9 cellular contexts compared by ENCODE assay signal in genomic region chr16:25012525-25012991, GRCh38. TPM values are rescaled to one million over a fixed set of nuclear protein-coding genes. Genes with fewer than 3 reads are reported as not detected.
DNase-seq lines count a peak whose midpoint lies in the region; ATAC-seq, FAIRE-seq and TF ChIP-seq lines count a peak whose summit lies in the region.
"Had no signal": no experiment of that assay in that cellular context is flagged by ENCODE, and none has a peak within 500 bp of the region (broad histone marks: within the 10 kb centered on the region; RNA-seq: fewer than 3 reads in every experiment).

No MANE protein-coding gene starts in this region.

- H3K9me3 ChIP-seq in BLaER1 treated with 17β-estradiol and CSF1 and Interleukin-3, amounts not matched to agents 10 nM and 100 nM (replicated peaks in 1 of 11): no peaks in the 10 kb centered on the region

- peak overlapping the region; percentile 75 to 96 (median 87) for H3K4me2 ChIP-seq in BLaER1 treated with 17β-estradiol and CSF1 and Interleukin-3, amounts not matched to agents 10 nM and 100 nM

- H3K4me1 ChIP-seq in BLaER1 treated with 17β-estradiol and CSF1 and Interleukin-3, amounts not matched to agents 10 nM and 100 nM: peaks cover 76 to 84% (median 81%) of the 10 kb centered on the region in 10 experiments

- H3K9ac ChIP-seq in BLaER1 treated with 17β-estradiol and CSF1 and Interleukin-3, amounts not matched to agents 10 nM and 100 nM: peak overlapping the region in 9 of 11 experiments; percentile 92 to 97 (median 94); a peak in 11 of 22 replicates

- FAIRE-seq in GM19239 (lab: Jason Lieb, UNC): no peak

- no peak for TF ChIP-seq CTCF in brain microvascular endothelial cell (IDR thresholded peaks at IDR 0.05; ENCODE audit: low read depth, low read length, missing control alignments)

- H3K4me1 Mint-ChIP-seq in natural killer cell treated with Interleukin-12 subunit alpha and Interleukin-12 subunit beta and Interleukin-15 and Interleukin-18, amount 100 ng/mL, for 72 hours (ENCODE audit: low read depth in 2 of 2): peaks cover 59 to 62% of the 10 kb centered on the region in 2 donors

- H3K9me3 Mint-ChIP-seq in natural killer cell treated with Interleukin-12 subunit alpha and Interleukin-12 subunit beta and Interleukin-15 and Interleukin-18, amount 100 ng/mL, for 72 hours: no peaks in the 10 kb centered on the region

- H3K36me3 ChIP-seq in BLaER1 treated with 17β-estradiol and CSF1 and Interleukin-3, amounts not matched to agents 10 nM and 100 nM: peaks cover 19 to 58% (median 32%) of the 10 kb centered on the region in 11 experiments; a peak in 21 of 22 replicates
- peaks cover 4% of the 10 kb centered on the region for H3K36me3 ChIP-seq in brain microvascular endothelial cell (replicated peaks)

- H3K4me3 Mint-ChIP-seq in natural killer cell treated with Interleukin-12 subunit alpha and Interleukin-12 subunit beta and Interleukin-15 and Interleukin-18, amount 100 ng/mL, for 72 hours: peak overlapping the region; percentile 63

- no peak for ATAC-seq in natural killer cell treated with Interleukin-12 subunit alpha and Interleukin-12 subunit beta and Interleukin-15 and Interleukin-18, amount 100 ng/mL, for 72 hours
- ATAC-seq in GM19351 (IDR thresholded peaks at IDR 0.05; ENCODE audit: unreplicated experiment): no peak
- ATAC-seq: activated CD4-positive, CD25-positive, alpha-beta regulatory T cell treated with anti-CD3 and anti-CD28 coated beads, Interleukin-2, amount 50 U/mL, for 24 hours had no signal

- DNase-seq in HuH-7 (ENCODE audit: low spot score) (peak; percentile 34), brain microvascular endothelial cell (peak; percentile 70), NCI-H146 (lab: John Stamatoyannopoulos, UW) (no peak), RKO (ENCODE audit: low spot score) (no peak), GM19239 (ENCODE audit: insufficient read length, low spot score) (no peak)
- DNase-seq in natural killer cell treated with Interleukin-12 subunit alpha and Interleukin-12 subunit beta and Interleukin-15 and Interleukin-18, amount 100 ng/mL, for 72 hours (ENCODE audit: low spot score): no peak

- H3K27me3 ChIP-seq in BLaER1 treated with 17β-estradiol and CSF1 and Interleukin-3, amounts not matched to agents 10 nM and 100 nM: no peaks in the 10 kb centered on the region
- H3K27me3 ChIP-seq in brain microvascular endothelial cell (replicated peaks): no peaks in the 10 kb centered on the region

- H3K36me3 Mint-ChIP-seq in natural killer cell treated with Interleukin-12 subunit alpha and Interleukin-12 subunit beta and Interleukin-15 and Interleukin-18, amount 100 ng/mL, for 72 hours: no peaks in the 10 kb centered on the region

- peak overlapping the region; percentile 79 to 94 for H3K27ac Mint-ChIP-seq in natural killer cell treated with Interleukin-12 subunit alpha and Interleukin-12 subunit beta and Interleukin-15 and Interleukin-18, amount 100 ng/mL, for 72 hours

- in situ Hi-C loops in brain microvascular endothelial cell (cut with HindIII; ENCODE audit: low pct_ligation_motif_present, low sequenced_read_pairs): no loop called here

- peak overlapping the region in 7 of 11 experiments; percentile 7 to 94 (median 92); a peak in 11 of 22 replicates for H3K27ac ChIP-seq in BLaER1 treated with 17β-estradiol and CSF1 and Interleukin-3, amounts not matched to agents 10 nM and 100 nM
- peak overlapping the region; percentile 87 for H3K27ac ChIP-seq in brain microvascular endothelial cell

- peak overlapping the region; percentile 90 to 98 (median 94); a peak in 15 of 20 replicates for H3K4me3 ChIP-seq in BLaER1 treated with 17β-estradiol and CSF1 and Interleukin-3, amounts not matched to agents 10 nM and 100 nM
- peak overlapping the region; percentile 9 for H3K4me3 ChIP-seq in brain microvascular endothelial cell (ENCODE audit: low read depth, low read length)

- no peaks in the 10 kb centered on the region for H3K27me3 Mint-ChIP-seq in natural killer cell treated with Interleukin-12 subunit alpha and Interleukin-12 subunit beta and Interleukin-15 and Interleukin-18, amount 100 ng/mL, for 72 hours

- H4K20me1 ChIP-seq in BLaER1 treated with 17β-estradiol and CSF1 and Interleukin-3, amounts not matched to agents 10 nM and 100 nM: peaks cover 56 to 72% (median 61%) of the 10 kb centered on the region in 11 experiments

RNA-seq across cellular contexts. Expression of gene ARHGAP17, which starts 2.6 kb away (rescaled TPM):
- total RNA-seq in natural killer cell treated with Interleukin-12 subunit alpha and Interleukin-12 subunit beta and Interleukin-15 and Interleukin-18, amount 100 ng/mL, for 72 hours: 10 to 100 TPM; 67.2 to 83.5 TPM

Comparison
In these comparisons a context has a peak if more than half of its experiments do, and no peak if none do; other contexts are left out.
1. DNase-seq: peak in HuH-7 (single experiment) and brain microvascular endothelial cell (single experiment); none in natural killer cell treated with Interleukin-12 subunit alpha and Interleukin-12 subunit beta and Interleukin-15 and Interleukin-18, amount 100 ng/mL, for 72 hours (single experiment), NCI-H146 (single experiment), RKO (single experiment) and GM19239 (single experiment).